In genomic region chr7:99407849-99408346, GRCh38 we compare ENCODE assay signal across 1 cellular context.
TF ChIP-seq lines count a peak whose summit lies in the region.

No MANE protein-coding gene starts in this region.

TF ChIP-seq in H1, 55 proteins besides CTCF, POLR2A, EP300 and RAD21:
- TF ChIP-seq NRF1 (IDR thresholded peaks at IDR 0.05; ENCODE audit: low read depth, low read length) (no peak), POLR2AphosphoS5 (IDR thresholded peaks at IDR 0.05; ENCODE audit: low read depth, low read length) (peak; percentile 22; the same call in 1 of the 2 replicates), SIN3A (conservative IDR thresholded peaks at IDR 0.05 in 1 of 2, IDR thresholded peaks at IDR 0.05 in 1 of 2; ENCODE audit: low read depth in 1 of 2, low read length in 2 of 2) (0 out of 4 replicates have a peak, but pooled peaks of 1 of the 2 experiments have one; percentile 40), SUZ12 (IDR thresholded peaks at IDR 0.05; ENCODE audit: low read length) (no peak), SAP30 (IDR thresholded peaks at IDR 0.05; ENCODE audit: insufficient read depth, insufficient replicate concordance, low read length) (no peak), ZNF274 (IDR thresholded peaks at IDR 0.05; ENCODE audit: borderline replicate concordance, extremely low read depth, low read length) (no peak)
- TF ChIP-seq, protein P1, sequence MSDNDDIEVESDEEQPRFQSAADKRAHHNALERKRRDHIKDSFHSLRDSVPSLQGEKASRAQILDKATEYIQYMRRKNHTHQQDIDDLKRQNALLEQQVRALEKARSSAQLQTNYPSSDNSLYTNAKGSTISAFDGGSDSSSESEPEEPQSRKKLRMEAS (IDR thresholded peaks at IDR 0.05): peak; percentile 51; the same call in 1 of the 2 replicates
